Comparison of ENCODE assay signal across 10 cellular contexts in genomic region chr6:22113046-22113766, GRCh38.
DNase-seq lines count a peak whose midpoint lies in the region; ATAC-seq and TF ChIP-seq lines count a peak whose summit lies in the region.
"Had no signal": no experiment of that assay in that cellular context is flagged by ENCODE, and none has a peak within 500 bp of the region (broad histone marks: within the 10 kb centered on the region; RNA-seq: fewer than 3 reads in every experiment).

No MANE protein-coding gene starts in this region.

- ATAC-seq in HG03521 (IDR thresholded peaks at IDR 0.05; ENCODE audit: unreplicated experiment), result no peak
- no peak for ATAC-seq in GM19328 (IDR thresholded peaks at IDR 0.05; ENCODE audit: unreplicated experiment)
- ATAC-seq: activated CD4-positive, CD25-positive, alpha-beta regulatory T cell treated with anti-CD3 and anti-CD28 coated beads, Interleukin-2, amount 50 U/mL, for 24 hours had no signal

- H3K9me3 Mint-ChIP-seq in activated T-helper 1 cell treated with anti-CD3 and anti-CD28 coated beads, Interleukin-12 subunit alpha, Interleukin-12 subunit beta, Interleukin-2, Interleukin-4 antibody, amounts not matched to agents 30 ng/mL and 10 ng/mL and 1 ng/mL, durations not matched to agents 14 hours and 24 hours and 36 hours, result no peaks in the 10 kb centered on the region
- peaks cover 4% of the 10 kb centered on the region for H3K9me3 Mint-ChIP-seq in glutamatergic neuron (ENCODE audit: unreplicated experiment)

- WGBS in ovary, 3 donors, result 46 to 71% (median 64%) methylated on average over 4 of the region's 4 CpGs

- H3K4me3 ChIP-seq in ovary, result no peak overlapping the region
- H3K4me3 ChIP-seq: skin epidermis had no signal

- TF ChIP-seq CTCF in ovary (IDR thresholded peaks at IDR 0.05) (no peak), glutamatergic neuron (IDR thresholded peaks at IDR 0.05; ENCODE audit: partially characterized antibody, unreplicated experiment) (no peak)

- H3K9me3 ChIP-seq in ovary, result no peaks in the 10 kb centered on the region

- TF ChIP-seq POLR2A in ovary (IDR thresholded peaks at IDR 0.05), result no peak

- H3K27ac Mint-ChIP-seq in activated T-helper 1 cell treated with anti-CD3 and anti-CD28 coated beads, Interleukin-12 subunit alpha, Interleukin-12 subunit beta, Interleukin-2, Interleukin-4 antibody, amounts not matched to agents 30 ng/mL and 10 ng/mL and 1 ng/mL, durations not matched to agents 14 hours and 24 hours and 36 hours, result no peak overlapping the region
- H3K27ac Mint-ChIP-seq in glutamatergic neuron (ENCODE audit: unreplicated experiment), result no peak overlapping the region

- no peak overlapping the region for H3K4me3 Mint-ChIP-seq in activated T-helper 1 cell treated with anti-CD3 and anti-CD28 coated beads, Interleukin-12 subunit alpha, Interleukin-12 subunit beta, Interleukin-2, Interleukin-4 antibody, amounts not matched to agents 30 ng/mL and 10 ng/mL and 1 ng/mL, durations not matched to agents 14 hours and 24 hours and 36 hours
- H3K4me3 Mint-ChIP-seq in glutamatergic neuron (ENCODE audit: unreplicated experiment), result no peak overlapping the region

- no peaks in the 10 kb centered on the region for H3K27me3 ChIP-seq in ovary

- intact Hi-C loops in ovary (cut with DNase I), result no loop called here
- intact Hi-C loops in activated T-helper 1 cell treated with anti-CD3 and anti-CD28 coated beads, Interleukin-12 subunit alpha, Interleukin-12 subunit beta, Interleukin-2, Interleukin-4 antibody, amounts not matched to agents 30 ng/mL and 10 ng/mL and 1 ng/mL, durations not matched to agents 14 hours and 24 hours and 36 hours (cut with micrococcal nuclease), result no loop called here

- DNase-seq in Daoy (ENCODE audit: low read depth) (peak; percentile 83), RPMI7951 (ENCODE audit: low read depth) (peak; percentile 85), fibroblast of gingiva (ENCODE audit: low read depth) (peak; percentile 96), ovary (peak; percentile 46 to 79 (median 63)), glutamatergic neuron (no peak)
- DNase-seq in activated T-helper 1 cell treated with anti-CD3 and anti-CD28 coated beads, Interleukin-12 subunit alpha, Interleukin-12 subunit beta, Interleukin-2, Interleukin-4 antibody, amounts not matched to agents 30 ng/mL and 10 ng/mL and 1 ng/mL, durations not matched to agents 14 hours and 24 hours and 36 hours (ENCODE audit: low spot score), result no peak

- H3K36me3 Mint-ChIP-seq in activated T-helper 1 cell treated with anti-CD3 and anti-CD28 coated beads, Interleukin-12 subunit alpha, Interleukin-12 subunit beta, Interleukin-2, Interleukin-4 antibody, amounts not matched to agents 30 ng/mL and 10 ng/mL and 1 ng/mL, durations not matched to agents 14 hours and 24 hours and 36 hours (ENCODE audit: low read depth), result no peaks in the 10 kb centered on the region
- H3K36me3 Mint-ChIP-seq in glutamatergic neuron (ENCODE audit: unreplicated experiment), result peaks cover 5% of the 10 kb centered on the region

- peaks cover 4% of the 10 kb centered on the region for H3K4me1 ChIP-seq in ovary (ENCODE audit: insufficient read depth)

- H3K27ac ChIP-seq in ovary, result peak overlapping the region in 1 of 2 donors; percentile 62

- H3K4me1 Mint-ChIP-seq in activated T-helper 1 cell treated with anti-CD3 and anti-CD28 coated beads, Interleukin-12 subunit alpha, Interleukin-12 subunit beta, Interleukin-2, Interleukin-4 antibody, amounts not matched to agents 30 ng/mL and 10 ng/mL and 1 ng/mL, durations not matched to agents 14 hours and 24 hours and 36 hours (ENCODE audit: low read depth), result no peaks in the 10 kb centered on the region
- peaks cover 10% of the 10 kb centered on the region for H3K4me1 Mint-ChIP-seq in glutamatergic neuron (ENCODE audit: low read depth, unreplicated experiment)

- TF ChIP-seq EP300 in ovary (IDR thresholded peaks at IDR 0.05), result peak; percentile 18

- H3K27me3 Mint-ChIP-seq in activated T-helper 1 cell treated with anti-CD3 and anti-CD28 coated beads, Interleukin-12 subunit alpha, Interleukin-12 subunit beta, Interleukin-2, Interleukin-4 antibody, amounts not matched to agents 30 ng/mL and 10 ng/mL and 1 ng/mL, durations not matched to agents 14 hours and 24 hours and 36 hours (ENCODE audit: insufficient read depth), result peaks cover 2% of the 10 kb centered on the region
- H3K27me3 Mint-ChIP-seq in glutamatergic neuron (ENCODE audit: unreplicated experiment), result peaks cover 3% of the 10 kb centered on the region

- no peaks in the 10 kb centered on the region for H3K36me3 ChIP-seq in ovary

Comparison
In these comparisons a context has a peak if more than half of its experiments do, and no peak if none do; other contexts are left out.
1. DNase-seq: peak in Daoy (single experiment), RPMI7951 (single experiment), fibroblast of gingiva (single experiment) and ovary (5 of 5); none in activated T-helper 1 cell treated with anti-CD3 and anti-CD28 coated beads, Interleukin-12 subunit alpha, Interleukin-12 subunit beta, Interleukin-2, Interleukin-4 antibody, amounts not matched to agents 30 ng/mL and 10 ng/mL and 1 ng/mL, durations not matched to agents 14 hours and 24 hours and 36 hours (single experiment) and glutamatergic neuron (single experiment).